8 cellular contexts compared by ENCODE assay signal in the genomic region with DNA sequence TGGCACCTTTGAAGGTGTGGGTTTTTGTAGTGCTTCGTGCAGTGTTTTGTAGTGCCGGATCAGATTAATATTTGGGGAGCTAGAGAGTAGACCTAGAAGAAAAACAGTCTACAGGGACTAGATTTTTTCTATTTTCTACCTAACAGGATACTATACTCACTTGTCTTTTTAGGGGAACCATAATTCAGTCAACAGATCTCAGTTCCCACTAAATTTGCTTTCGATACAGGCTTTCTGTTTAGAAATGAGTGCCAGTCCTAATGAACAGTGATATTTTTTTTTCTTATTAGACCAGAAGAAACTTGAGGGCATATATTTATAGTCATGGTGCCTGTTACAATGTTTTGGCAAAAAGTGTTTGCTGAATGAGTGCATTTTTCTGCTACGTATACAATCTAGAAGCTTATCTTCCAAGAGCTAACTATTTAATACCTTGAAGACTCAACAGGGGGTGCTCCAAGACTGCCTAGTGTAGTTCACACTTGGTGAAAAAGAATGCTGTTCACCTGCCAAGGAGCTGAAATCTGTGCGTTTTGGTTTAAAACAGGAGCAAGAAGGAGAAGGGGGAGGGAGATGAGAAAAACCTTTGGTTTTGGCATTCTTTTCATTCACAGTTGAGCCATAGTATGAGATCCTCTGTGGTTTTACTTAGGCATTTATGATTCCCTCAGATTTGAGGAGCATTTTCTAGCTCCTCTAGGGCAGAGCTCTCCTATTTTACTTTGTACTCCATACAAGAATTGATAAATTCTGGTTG. TPM values are rescaled to one million over a fixed set of nuclear protein-coding genes. Genes with fewer than 3 reads are reported as not detected.
DNase-seq lines count a peak whose midpoint lies in the region; ATAC-seq and TF ChIP-seq lines count a peak whose summit lies in the region.

No MANE protein-coding gene starts in this region.

- no peaks in the 10 kb centered on the region for H3K9me3 Mint-ChIP-seq in neural progenitor cell

- no peak overlapping the region for H3K9ac ChIP-seq in neural progenitor cell

- H3K27ac Mint-ChIP-seq in neural progenitor cell = no peak overlapping the region

- DNase-seq in Ammon's horn (ENCODE audit: low spot score) = peak; percentile 65
- DNase-seq in fibroblast of mammary gland (ENCODE audit: low read depth) = peak; percentile 76
- peak; percentile 84 for DNase-seq in neural progenitor cell (ENCODE audit: low spot score)
- no peak for DNase-seq in T1000 (lab: John Stamatoyannopoulos, UW)

- peak; percentile 54 for TF ChIP-seq CTCF in GM12873 (IDR thresholded peaks at IDR 0.05; ENCODE audit: insufficient read depth, low read depth, low read length, missing control alignments)
- peak; percentile 73 for TF ChIP-seq CTCF in LNCAP (IDR thresholded peaks at IDR 0.05)
- peak; percentile 88 for TF ChIP-seq CTCF in fibroblast of mammary gland (conservative IDR thresholded peaks at IDR 0.05; ENCODE audit: control insufficient read depth, insufficient read depth, low read depth, low read length)
- peak; percentile 77 for TF ChIP-seq CTCF in neural progenitor cell (IDR thresholded peaks at IDR 0.05)

- H3K27ac ChIP-seq in neural progenitor cell = no peak overlapping the region

- H3K4me1 ChIP-seq in neural progenitor cell = no peaks in the 10 kb centered on the region

- H3F3A ChIP-seq in neural progenitor cell (ENCODE audit: low read depth) = no peaks in the 10 kb centered on the region

- no peaks in the 10 kb centered on the region for H3K36me3 ChIP-seq in neural progenitor cell

- no peaks in the 10 kb centered on the region for H3K27me3 ChIP-seq in neural progenitor cell

- H3K4me1 Mint-ChIP-seq in neural progenitor cell = no peaks in the 10 kb centered on the region

- H3K4me3 Mint-ChIP-seq in neural progenitor cell = no peak overlapping the region

- no peak overlapping the region for H2AFZ ChIP-seq in neural progenitor cell (replicated peaks)

- peaks cover 4% of the 10 kb centered on the region for H3K27me3 Mint-ChIP-seq in neural progenitor cell (ENCODE audit: insufficient read depth, low read depth)

- H3K79me2 ChIP-seq in neural progenitor cell (ENCODE audit: low read depth) = no peaks in the 10 kb centered on the region

- no peaks in the 10 kb centered on the region for H3K9me3 ChIP-seq in neural progenitor cell (ENCODE audit: low read depth)

- no peaks in the 10 kb centered on the region for H3K36me3 Mint-ChIP-seq in neural progenitor cell

- H4K20me1 ChIP-seq in neural progenitor cell (ENCODE audit: low read depth) = no peaks in the 10 kb centered on the region

- no peak overlapping the region for H3K4me2 ChIP-seq in neural progenitor cell

- H3K4me3 ChIP-seq in fibroblast of mammary gland (ENCODE audit: control insufficient read depth, low read depth, low read length) (no peak overlapping the region), neural progenitor cell (no peak overlapping the region)

- ATAC-seq in SK-N-SH treated with all-trans-retinoic acid at 6 μM for 48 hours (peak; percentile 99), HG02973 (IDR thresholded peaks at IDR 0.05; ENCODE audit: unreplicated experiment) (no peak)

TF ChIP-seq in SK-N-SH treated with all-trans-retinoic acid at 6 μM for 48 hours, 23 proteins besides CTCF, POLR2A, EP300 and RAD21:
- TF ChIP-seq CSDC2 (CRISPR knock-in tag; IDR thresholded peaks at IDR 0.05) = no peak
- TF ChIP-seq, protein P1, sequence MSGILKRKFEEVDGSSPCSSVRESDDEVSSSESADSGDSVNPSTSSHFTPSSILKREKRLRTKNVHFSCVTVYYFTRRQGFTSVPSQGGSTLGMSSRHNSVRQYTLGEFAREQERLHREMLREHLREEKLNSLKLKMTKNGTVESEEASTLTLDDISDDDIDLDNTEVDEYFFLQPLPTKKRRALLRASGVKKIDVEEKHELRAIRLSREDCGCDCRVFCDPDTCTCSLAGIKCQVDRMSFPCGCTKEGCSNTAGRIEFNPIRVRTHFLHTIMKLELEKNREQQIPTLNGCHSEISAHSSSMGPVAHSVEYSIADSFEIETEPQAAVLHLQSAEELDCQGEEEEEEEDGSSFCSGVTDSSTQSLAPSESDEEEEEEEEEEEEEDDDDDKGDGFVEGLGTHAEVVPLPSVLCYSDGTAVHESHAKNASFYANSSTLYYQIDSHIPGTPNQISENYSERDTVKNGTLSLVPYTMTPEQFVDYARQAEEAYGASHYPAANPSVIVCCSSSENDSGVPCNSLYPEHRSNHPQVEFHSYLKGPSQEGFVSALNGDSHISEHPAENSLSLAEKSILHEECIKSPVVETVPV (CRISPR knock-in tag; IDR thresholded peaks at IDR 0.05) = no peak
- TF ChIP-seq TOX (CRISPR knock-in tag; IDR thresholded peaks at IDR 0.05; ENCODE audit: borderline replicate concordance) = no peak
- no peak for TF ChIP-seq BACH2 (CRISPR knock-in tag; IDR thresholded peaks at IDR 0.05; ENCODE audit: borderline replicate concordance)
- no peak for TF ChIP-seq TCF4 (CRISPR knock-in tag; IDR thresholded peaks at IDR 0.05; ENCODE audit: borderline replicate concordance)
- no peak for TF ChIP-seq ZNF8 (CRISPR knock-in tag; IDR thresholded peaks at IDR 0.05)
- no peak for TF ChIP-seq ZFP3 (CRISPR knock-in tag; IDR thresholded peaks at IDR 0.05)
- no peak for TF ChIP-seq ZNF565 (CRISPR knock-in tag; conservative IDR thresholded peaks at IDR 0.05; ENCODE audit: low read depth)
- no peak for TF ChIP-seq RARB (CRISPR knock-in tag; IDR thresholded peaks at IDR 0.05)
- TF ChIP-seq OSR1 (CRISPR knock-in tag; IDR thresholded peaks at IDR 0.05) = no peak
- no peak for TF ChIP-seq ESRRG (CRISPR knock-in tag; IDR thresholded peaks at IDR 0.05)
- TF ChIP-seq PPARA (CRISPR knock-in tag; IDR thresholded peaks at IDR 0.05; ENCODE audit: borderline replicate concordance) = no peak
- TF ChIP-seq, protein P2, sequence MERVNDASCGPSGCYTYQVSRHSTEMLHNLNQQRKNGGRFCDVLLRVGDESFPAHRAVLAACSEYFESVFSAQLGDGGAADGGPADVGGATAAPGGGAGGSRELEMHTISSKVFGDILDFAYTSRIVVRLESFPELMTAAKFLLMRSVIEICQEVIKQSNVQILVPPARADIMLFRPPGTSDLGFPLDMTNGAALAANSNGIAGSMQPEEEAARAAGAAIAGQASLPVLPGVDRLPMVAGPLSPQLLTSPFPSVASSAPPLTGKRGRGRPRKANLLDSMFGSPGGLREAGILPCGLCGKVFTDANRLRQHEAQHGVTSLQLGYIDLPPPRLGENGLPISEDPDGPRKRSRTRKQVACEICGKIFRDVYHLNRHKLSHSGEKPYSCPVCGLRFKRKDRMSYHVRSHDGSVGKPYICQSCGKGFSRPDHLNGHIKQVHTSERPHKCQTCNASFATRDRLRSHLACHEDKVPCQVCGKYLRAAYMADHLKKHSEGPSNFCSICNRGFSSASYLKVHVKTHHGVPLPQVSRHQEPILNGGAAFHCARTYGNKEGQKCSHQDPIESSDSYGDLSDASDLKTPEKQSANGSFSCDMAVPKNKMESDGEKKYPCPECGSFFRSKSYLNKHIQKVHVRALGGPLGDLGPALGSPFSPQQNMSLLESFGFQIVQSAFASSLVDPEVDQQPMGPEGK (CRISPR knock-in tag; IDR thresholded peaks at IDR 0.05; ENCODE audit: borderline replicate concordance) = no peak
- TF ChIP-seq ZNF70 (CRISPR knock-in tag; IDR thresholded peaks at IDR 0.05) = no peak
- TF ChIP-seq GLIS3 (CRISPR knock-in tag; IDR thresholded peaks at IDR 0.05) = no peak
- no peak for TF ChIP-seq SNAI2 (CRISPR knock-in tag; IDR thresholded peaks at IDR 0.05)
- TF ChIP-seq ISL1 (CRISPR knock-in tag; IDR thresholded peaks at IDR 0.05) = no peak
TF ChIP-seq in SK-N-SH treated with all-trans-retinoic acid at 6 μM for 48 hours: peak in this region for 0.

RNA-seq across cellular contexts. Expression of a gene that starts 44.9 kb away (rescaled TPM):
- 0.25 and 0.37 TPM in 2 replicates for total RNA-seq in neural progenitor cell (ENCODE audit: low replicate concordance)
